ENCODE assay signal across 12 cellular contexts in the genomic region with DNA sequence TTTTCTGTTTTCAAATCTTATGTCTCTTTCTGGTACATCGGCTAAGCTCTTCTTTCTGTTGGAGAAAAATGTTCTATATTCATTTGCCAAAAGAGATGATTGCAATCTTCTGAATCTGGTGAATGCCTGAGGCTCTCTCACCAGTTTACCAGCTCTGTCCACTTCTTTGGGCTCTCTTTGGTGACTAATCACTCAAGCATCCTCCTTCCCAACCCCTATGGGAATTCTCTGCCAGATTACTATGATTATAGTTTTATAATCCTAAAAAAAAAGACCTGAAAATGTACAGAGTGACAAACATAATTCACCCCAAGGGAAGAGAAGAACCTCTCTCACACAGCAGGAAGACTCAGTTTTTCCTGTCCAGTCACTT.
DNase-seq lines count a peak whose midpoint lies in the region; ATAC-seq and TF ChIP-seq lines count a peak whose summit lies in the region.
"Had no signal": no experiment of that assay in that cellular context is flagged by ENCODE, and none has a peak within 500 bp of the region (broad histone marks: within the 10 kb centered on the region; RNA-seq: fewer than 3 reads in every experiment).

No MANE protein-coding gene starts in this region.

- DNase-seq in AG08396 (ENCODE audit: low spot score), result peak; percentile 50
- peak; percentile 87 for DNase-seq in HT1080 (ENCODE audit: low read depth)
- peak; percentile 29 for DNase-seq in amniotic stem cell (lab: John Stamatoyannopoulos, UW)
- peak; percentile 53 for DNase-seq in hepatic stellate cell (ENCODE audit: low spot score)
- no peak for DNase-seq in GM13976 (ENCODE audit: low spot score)
- no peak for DNase-seq in NOMO-1 treated with dmso at 0.1 percent for 144 hours (lab: John Stamatoyannopoulos, UW; ENCODE audit: unreplicated experiment)
- no peak for DNase-seq in NCI-H1048 (lab: John Stamatoyannopoulos, UW)
- DNase-seq: CD4-positive, CD25-positive, alpha-beta regulatory T cell; central memory CD4-positive, alpha-beta T cell; MV-4-11; stimulated activated naive CD8-positive, alpha-beta T cell treated with anti-CD3 and anti-CD28 coated beads, Interleukin-15, amount 100 ng/mL, for 72 hours had no signal

- no peak for TF ChIP-seq CTCF in GM13976 (IDR thresholded peaks at IDR 0.05; ENCODE audit: borderline replicate concordance, control extremely low read depth, extremely low read depth, insufficient read depth, missing control alignments)

- no peak for ATAC-seq in GM21723 (IDR thresholded peaks at IDR 0.05; ENCODE audit: unreplicated experiment)
- ATAC-seq: stimulated activated naive CD8-positive, alpha-beta T cell treated with anti-CD3 and anti-CD28 coated beads, Interleukin-15, amount 100 ng/mL, for 72 hours had no signal

- in situ Hi-C loops in GM13976 (cut with MboI; ENCODE audit: low sequenced_read_pairs, unreplicated experiment), result no loop called here

Comparison
In these comparisons a context has a peak if more than half of its experiments do, and no peak if none do; other contexts are left out.
1. DNase-seq: peak in AG08396 (single experiment), HT1080 (single experiment), amniotic stem cell (single experiment) and hepatic stellate cell (single experiment); none in GM13976 (single experiment), NOMO-1 treated with dmso at 0.1 percent for 144 hours (single experiment) and NCI-H1048 (single experiment).